In genomic region chr16:54766355-54766754, GRCh38 we compare ENCODE assay signal across 35 cellular contexts.
"Had no signal": no experiment of that assay in that cellular context is flagged by ENCODE, and none has a peak within 500 bp of the region (broad histone marks: within the 10 kb centered on the region; RNA-seq: fewer than 3 reads in every experiment).

No MANE protein-coding gene starts in this region.

- H3K27ac ChIP-seq: KMS-11 had no signal

- H3K4me2 ChIP-seq: KMS-11 had no signal

- DNase-seq: Karpas-422, Kasumi-1, MG63, MM.1S, MV-4-11, NCI-H1048, NCI-H1092, NCI-H1092 treated with DMSO at 0.1 percent for 48 hours, NCI-H1105, NCI-H1105 treated with DMSO at 0.1 percent for 48 hours, NCI-H1417, NCI-H1417 treated with DMSO at 0.1 percent for 48 hours, NCI-H1436, NCI-H1436 treated with DMSO at 0.1 percent for 48 hours, NCI-H146, NCI-H1694, NCI-H1694 treated with DMSO at 0.1 percent for 48 hours, NCI-H187, NCI-H187 treated with DMSO at 0.1 percent for 48 hours, NCI-H1930, NCI-H2029, NCI-H2029 treated with DMSO at 0.1 percent for 48 hours, NCI-H2081, NCI-H2081 treated with DMSO at 0.1 percent for 48 hours, NCI-H2107, NCI-H2171, NCI-H2171 treated with DMSO at 0.1 percent for 48 hours, NCI-H226, NCI-H345, NCI-H446, NCI-H446 treated with DMSO at 0.1 percent for 48 hours, NCI-H510A, NCI-H510A treated with DMSO at 0.1 percent for 48 hours, NCI-H524 had no signal

- H3K9ac ChIP-seq: KMS-11 had no signal

- H3K36me3 ChIP-seq: MG63 had no signal

- H3K4me3 ChIP-seq: MG63 had no signal
